In genomic region chr2:217360781-217361485, GRCh38 we compare ENCODE assay signal across 1 cellular context.
TF ChIP-seq lines count a peak whose summit lies in the region.

No MANE protein-coding gene starts in this region.

TF ChIP-seq in GM23338, 12 proteins besides CTCF, POLR2A, EP300 and RAD21 (continued from another document):
- TF ChIP-seq ZNF462 (CRISPR knock-in tag; IDR thresholded peaks at IDR 0.05) (no peak), STAT1 (IDR thresholded peaks at IDR 0.05; ENCODE audit: unreplicated experiment) (no peak), EZH2phosphoT487 (IDR thresholded peaks at IDR 0.05; ENCODE audit: unreplicated experiment) (no peak), ETS1 (IDR thresholded peaks at IDR 0.05) (no peak), EZH2 (IDR thresholded peaks at IDR 0.05; ENCODE audit: low read depth, unreplicated experiment) (no peak), POLR2AphosphoS5 (IDR thresholded peaks at IDR 0.05; ENCODE audit: low read depth) (no peak)
TF ChIP-seq in GM23338: peak in this region for 0.
